Comparison of ENCODE assay signal across 8 cellular contexts in genomic region chr2:47401789-47402554, GRCh38. TPM values are rescaled to one million over a fixed set of nuclear protein-coding genes. Genes with fewer than 3 reads are reported as not detected.
DNase-seq lines count a peak whose midpoint lies in the region; ATAC-seq, FAIRE-seq and TF ChIP-seq lines count a peak whose summit lies in the region.

No MANE protein-coding gene starts in this region.

- H3K27ac ChIP-seq in hepatocyte (peak overlapping the region; percentile 53), small intestine (ENCODE audit: low read depth in 1 of 2, low read length in 1 of 2) (peak overlapping the region in 1 of 2 donors; percentile 48)

- H3K4me3 ChIP-seq in WI38 (ENCODE audit: low read depth, low read length) (peak overlapping the region; percentile 82), hepatocyte (peak overlapping the region; percentile 74), small intestine (ENCODE audit: low read depth in 1 of 2, low read length in 2 of 2) (peak overlapping the region; percentile 44 to 88)

- ATAC-seq in GM19455 (IDR thresholded peaks at IDR 0.05; ENCODE audit: unreplicated experiment) (no peak), HG02642 (IDR thresholded peaks at IDR 0.05; ENCODE audit: poor library complexity, unreplicated experiment) (no peak)

- H3K27ac Mint-ChIP-seq in HFFc6: peak overlapping the region; percentile 66

- H3K9me2 ChIP-seq in hepatocyte (replicated peaks; ENCODE audit: insufficient read depth): no peaks in the 10 kb centered on the region

- peaks cover 36% of the 10 kb centered on the region for H3K79me2 ChIP-seq in hepatocyte

- peak overlapping the region; percentile 85 for H2AFZ ChIP-seq in hepatocyte

- peak overlapping the region; percentile 82 for H3K4me2 ChIP-seq in hepatocyte

- peaks cover 6% of the 10 kb centered on the region for H3K36me3 Mint-ChIP-seq in HFFc6 (ENCODE audit: low read depth)

- no peaks in the 10 kb centered on the region; the same call in 1 of the 2 replicates for H3K27me3 Mint-ChIP-seq in HFFc6 (ENCODE audit: insufficient read depth)

- no peak for FAIRE-seq in small intestine (lab: Jason Lieb, UNC)

- peak overlapping the region; percentile 93 for H3K4me3 Mint-ChIP-seq in HFFc6

- no peaks in the 10 kb centered on the region for H3K9me3 ChIP-seq in hepatocyte (ENCODE audit: low read depth)
- no peaks in the 10 kb centered on the region for H3K9me3 ChIP-seq in small intestine (ENCODE audit: control insufficient read depth, low read depth)

- H4K20me1 ChIP-seq in hepatocyte (ENCODE audit: insufficient read depth, poor library complexity, severe bottlenecking): no peaks in the 10 kb centered on the region

- H3K36me3 ChIP-seq in hepatocyte (replicated peaks; ENCODE audit: insufficient read depth, low read depth) (no peaks in the 10 kb centered on the region), small intestine (ENCODE audit: control insufficient read depth in 2 of 2, insufficient read depth in 2 of 2, low read length in 2 of 2) (no peaks in the 10 kb centered on the region)

- H3K4me1 ChIP-seq in hepatocyte (ENCODE audit: insufficient read depth) (peaks cover 15% of the 10 kb centered on the region), small intestine (ENCODE audit: control insufficient read depth in 2 of 2, insufficient read depth in 1 of 2, low read depth in 1 of 2, low read length in 1 of 2) (peaks cover 0 to 7% of the 10 kb centered on the region in 2 donors)

- 77% methylated on average over 36 of the region's 36 CpGs for WGBS in hepatocyte (ENCODE audit: low lambda C conversion rate, missing lambda C conversion rate)
- 62 to 71% (median 68%) methylated on average over 36 of the region's 36 CpGs for WGBS in small intestine, 3 donors

- peaks cover 20% of the 10 kb centered on the region for H3K4me1 Mint-ChIP-seq in HFFc6 (ENCODE audit: low read depth)

- H3K27me3 ChIP-seq in hepatocyte: no peaks in the 10 kb centered on the region
- no peaks in the 10 kb centered on the region for H3K27me3 ChIP-seq in small intestine (ENCODE audit: control insufficient read depth in 2 of 2, insufficient read depth in 2 of 2, low read length in 2 of 2)

- TF ChIP-seq CTCF in HFFc6 (IDR thresholded peaks at IDR 0.05) (no peak), WI38 (IDR thresholded peaks at IDR 0.05; ENCODE audit: low read depth, low read length) (no peak), hepatocyte (IDR thresholded peaks at IDR 0.05; ENCODE audit: poor library complexity) (no peak)

- DNase-seq in HFFc6: no peak
- DNase-seq in hepatocyte (ENCODE audit: low spot score): no peak
- no peak for DNase-seq in small intestine
- DNase-seq in OCI-M1 (lab: John Stamatoyannopoulos, UW): no peak
- no peak for DNase-seq in HuH-7.5 (ENCODE audit: low spot score)

- no peaks in the 10 kb centered on the region for H3K9me3 Mint-ChIP-seq in HFFc6

RNA-seq across cellular contexts. Expression of gene MSH2, which starts 1.0 kb away (rescaled TPM):
- total RNA-seq in HFFc6 (2021; fragmentation: NEBNext Ultra II Directional; extraction: Animal tissue kit (Norgen Biotek cat#: 25700)): 10 to 100 TPM; 14.4 to 22.0 (median 20.5) TPM
- 26.1 and 27.7 TPM in 2 replicates for total RNA-seq in hepatocyte
- polyA plus RNA-seq in hepatocyte (13.1 and 20.8 TPM in 2 replicates), small intestine (10 to 100 TPM in 1 of 3 donors, 1 to 10 TPM in 2; 4.0 to 15.7 (median 4.9) TPM)

RNA-seq across cellular contexts. Expression of gene EPCAM, which starts 32.9 kb away (rescaled TPM):
- under 1 TPM; 0.21 to 0.74 (median 0.39) TPM for total RNA-seq in HFFc6 (2021; fragmentation: NEBNext Ultra II Directional; extraction: Animal tissue kit (Norgen Biotek cat#: 25700))
- total RNA-seq in hepatocyte: 390 and 442 TPM in 2 replicates
- polyA plus RNA-seq in hepatocyte (521 and 613 TPM in 2 replicates), small intestine (100 to 1,000 TPM; 580 to 727 (median 671) TPM)

Comparison
In these comparisons a context has a peak if more than half of its experiments do, and no peak if none do; other contexts are left out.
1. RNA of gene EPCAM, which starts 32.9 kb away (total RNA-seq): 390 to 442 TPM in hepatocyte; 0.21 to 0.74 TPM in HFFc6; every median in the first group is over 100 times any median in the second.
2. Peak in every context shown above with its lines, with median percentiles within 50 percentile points of each other: H3K4me3 ChIP-seq.